9 cellular contexts compared by ENCODE assay signal in genomic region chr4:3304831-3305609, GRCh38. TPM values are rescaled to one million over a fixed set of nuclear protein-coding genes. Genes with fewer than 3 reads are reported as not detected.
DNase-seq lines count a peak whose midpoint lies in the region; ATAC-seq and TF ChIP-seq lines count a peak whose summit lies in the region.
"Had no signal": no experiment of that assay in that cellular context is flagged by ENCODE, and none has a peak within 500 bp of the region (broad histone marks: within the 10 kb centered on the region; RNA-seq: fewer than 3 reads in every experiment).

No MANE protein-coding gene starts in this region.

- H3K4me1 ChIP-seq in muscle layer of colon (ENCODE audit: insufficient read depth, low read length): peaks cover 7% of the 10 kb centered on the region

- H3K9me3 Mint-ChIP-seq in endothelial cell (ENCODE audit: unreplicated experiment): no peaks in the 10 kb centered on the region
- H3K9me3 Mint-ChIP-seq in stimulated activated effector memory CD8-positive, alpha-beta T cell treated with anti-CD3 and anti-CD28 coated beads, Interleukin-12 subunit alpha, Interleukin-12 subunit beta, amount 100 ng/mL, for 72 hours: no peaks in the 10 kb centered on the region

- H3K27me3 ChIP-seq in muscle layer of colon (ENCODE audit: control insufficient read depth in 1 of 2, insufficient read depth in 2 of 2, low read length in 2 of 2): no peaks in the 10 kb centered on the region

- peak overlapping the region in 1 of 2 donors; percentile 37 for H3K4me3 ChIP-seq in muscle layer of colon (ENCODE audit: low read depth in 1 of 2, low read length in 2 of 2)

- H3K27ac ChIP-seq in muscle layer of colon (ENCODE audit: low read depth, low read length): peak overlapping the region; percentile 66

- ATAC-seq in stimulated activated effector memory CD8-positive, alpha-beta T cell treated with anti-CD3 and anti-CD28 coated beads, Interleukin-12 subunit alpha, Interleukin-12 subunit beta, amount 100 ng/mL, for 72 hours: no peak

- peak overlapping the region; percentile 99 for H3K27ac Mint-ChIP-seq in endothelial cell (ENCODE audit: unreplicated experiment)
- no peak overlapping the region for H3K27ac Mint-ChIP-seq in stimulated activated effector memory CD8-positive, alpha-beta T cell treated with anti-CD3 and anti-CD28 coated beads, Interleukin-12 subunit alpha, Interleukin-12 subunit beta, amount 100 ng/mL, for 72 hours

- no peak overlapping the region for H3K4me3 Mint-ChIP-seq in endothelial cell (ENCODE audit: unreplicated experiment)
- no peak overlapping the region for H3K4me3 Mint-ChIP-seq in stimulated activated effector memory CD8-positive, alpha-beta T cell treated with anti-CD3 and anti-CD28 coated beads, Interleukin-12 subunit alpha, Interleukin-12 subunit beta, amount 100 ng/mL, for 72 hours

- no peaks in the 10 kb centered on the region for H3K36me3 ChIP-seq in muscle layer of colon (ENCODE audit: insufficient read depth, low read length)

- H3K4me1 Mint-ChIP-seq in endothelial cell (ENCODE audit: unreplicated experiment): peaks cover 79% of the 10 kb centered on the region
- peaks cover 50% of the 10 kb centered on the region for H3K4me1 Mint-ChIP-seq in stimulated activated effector memory CD8-positive, alpha-beta T cell treated with anti-CD3 and anti-CD28 coated beads, Interleukin-12 subunit alpha, Interleukin-12 subunit beta, amount 100 ng/mL, for 72 hours

- H3K36me3 Mint-ChIP-seq in endothelial cell (ENCODE audit: low read depth, unreplicated experiment): peaks cover 8% of the 10 kb centered on the region
- no peaks in the 10 kb centered on the region for H3K36me3 Mint-ChIP-seq in stimulated activated effector memory CD8-positive, alpha-beta T cell treated with anti-CD3 and anti-CD28 coated beads, Interleukin-12 subunit alpha, Interleukin-12 subunit beta, amount 100 ng/mL, for 72 hours

- H3K9ac ChIP-seq in muscle layer of colon (ENCODE audit: low read length): no peak overlapping the region

- H3K9me3 ChIP-seq in muscle layer of colon (ENCODE audit: low read length): no peaks in the 10 kb centered on the region

- DNase-seq in AG08396 (ENCODE audit: low spot score) (peak; percentile 72), NCI-H2029 (lab: John Stamatoyannopoulos, UW) (peak; percentile 43), endothelial cell (ENCODE audit: low spot score) (no peak), GOT3 (lab: John Stamatoyannopoulos, UW) (no peak), Kasumi-1 (lab: John Stamatoyannopoulos, UW) (no peak), NCI-H510A treated with DMSO at 0.1 percent for 48 hours (lab: John Stamatoyannopoulos, UW) (no peak)
- no peak for DNase-seq in stimulated activated effector memory CD8-positive, alpha-beta T cell treated with anti-CD3 and anti-CD28 coated beads, Interleukin-12 subunit alpha, Interleukin-12 subunit beta, amount 100 ng/mL, for 72 hours (ENCODE audit: low spot score in 2 of 2)
- DNase-seq: effector memory CD4-positive, alpha-beta T cell had no signal

- TF ChIP-seq CTCF in endothelial cell (IDR thresholded peaks at IDR 0.05; ENCODE audit: unreplicated experiment): no peak

- H3K27me3 Mint-ChIP-seq in endothelial cell (ENCODE audit: unreplicated experiment): peaks cover 13% of the 10 kb centered on the region

RNA-seq across cellular contexts. Expression of gene RGS12, which starts 12.2 kb away (rescaled TPM):
- 116 TPM for total RNA-seq in endothelial cell (ENCODE audit: unreplicated experiment)

RNA-seq across cellular contexts. Expression of gene MSANTD1, which starts 56.1 kb away (rescaled TPM):
- 0.97 TPM for total RNA-seq in endothelial cell (ENCODE audit: unreplicated experiment)

Comparison
In these comparisons a context has a peak if more than half of its experiments do, and no peak if none do; other contexts are left out.
1. DNase-seq: peak in AG08396 (single experiment) and NCI-H2029 (single experiment); none in endothelial cell (single experiment), GOT3 (single experiment), Kasumi-1 (0 of 2), stimulated activated effector memory CD8-positive, alpha-beta T cell treated with anti-CD3 and anti-CD28 coated beads, Interleukin-12 subunit alpha, Interleukin-12 subunit beta, amount 100 ng/mL, for 72 hours (0 of 2) and NCI-H510A treated with DMSO at 0.1 percent for 48 hours (single experiment).